8 cellular contexts compared by ENCODE assay signal in genomic region chrX:150574824-150575409, GRCh38. TPM values are rescaled to one million over a fixed set of nuclear protein-coding genes. Genes with fewer than 3 reads are reported as not detected.
DNase-seq lines count a peak whose midpoint lies in the region; ATAC-seq, FAIRE-seq and TF ChIP-seq lines count a peak whose summit lies in the region.

No MANE protein-coding gene starts in this region.

- H3K36me3 ChIP-seq in BLaER1 treated with 17β-estradiol and CSF1 and Interleukin-3, amounts not matched to agents 10 nM and 100 nM = 0 out of 22 replicates have a peak, but pooled peaks cover 0 to 6% (median 0%) of the 10 kb centered on the region in 11 experiments
- H3K36me3 ChIP-seq in astrocyte (ENCODE audit: insufficient read depth, low read length) = no peaks in the 10 kb centered on the region

- H2AFZ ChIP-seq in astrocyte (ENCODE audit: low read depth, low read length) = no peak overlapping the region

- TF ChIP-seq CTCF in astrocyte (IDR thresholded peaks at IDR 0.05; ENCODE audit: insufficient read depth, low read depth, low read length) (no peak), glutamatergic neuron (IDR thresholded peaks at IDR 0.05; ENCODE audit: partially characterized antibody, unreplicated experiment) (no peak)

- H3K4me2 ChIP-seq in BLaER1 treated with 17β-estradiol and CSF1 and Interleukin-3, amounts not matched to agents 10 nM and 100 nM = peak overlapping the region in 10 of 11 experiments; percentile 1 to 71 (median 37); a peak in 15 of 22 replicates
- H3K4me2 ChIP-seq in astrocyte (ENCODE audit: low read length) = no peak overlapping the region

- peak; percentile 94 for FAIRE-seq in GM19239 (lab: Jason Lieb, UNC)
- FAIRE-seq in astrocyte (lab: Jason Lieb, UNC) = peak; percentile 64

- H3K9me3 Mint-ChIP-seq in astrocyte (ENCODE audit: unreplicated experiment) = no peaks in the 10 kb centered on the region
- no peaks in the 10 kb centered on the region for H3K9me3 Mint-ChIP-seq in glutamatergic neuron (ENCODE audit: unreplicated experiment)

- H3K9me3 ChIP-seq in BLaER1 treated with 17β-estradiol and CSF1 and Interleukin-3, amounts not matched to agents 10 nM and 100 nM (replicated peaks in 1 of 11) = peaks cover 0 to 13% (median 7%) of the 10 kb centered on the region in 11 experiments; a peak in 8 of 22 replicates
- no peaks in the 10 kb centered on the region for H3K9me3 ChIP-seq in astrocyte (ENCODE audit: insufficient read depth, low read depth, low read length)

- H3K4me1 Mint-ChIP-seq in astrocyte (ENCODE audit: low read depth, unreplicated experiment) (peaks cover 12% of the 10 kb centered on the region), glutamatergic neuron (ENCODE audit: low read depth, unreplicated experiment) (no peaks in the 10 kb centered on the region)

- DNase-seq in GM19239 (ENCODE audit: insufficient read length, low spot score) = no peak
- no peak for DNase-seq in astrocyte (ENCODE audit: low read depth)
- DNase-seq in glutamatergic neuron = no peak
- DNase-seq in A172 (ENCODE audit: low spot score) = no peak
- DNase-seq in NCI-H82 treated with DMSO at 0.1 percent for 48 hours (lab: John Stamatoyannopoulos, UW; ENCODE audit: unreplicated experiment) = no peak

- no peak overlapping the region for H3K27ac Mint-ChIP-seq in astrocyte (ENCODE audit: unreplicated experiment)
- no peak overlapping the region for H3K27ac Mint-ChIP-seq in glutamatergic neuron (ENCODE audit: unreplicated experiment)

- H4K20me1 ChIP-seq in BLaER1 treated with 17β-estradiol and CSF1 and Interleukin-3, amounts not matched to agents 10 nM and 100 nM = peaks cover 0 to 54% (median 16%) of the 10 kb centered on the region in 11 experiments; a peak in 11 of 22 replicates
- H4K20me1 ChIP-seq in astrocyte (ENCODE audit: insufficient read depth, low read length) = no peaks in the 10 kb centered on the region

- H3K4me3 Mint-ChIP-seq in astrocyte (ENCODE audit: unreplicated experiment) (no peak overlapping the region), glutamatergic neuron (ENCODE audit: unreplicated experiment) (no peak overlapping the region)

- 0 out of 22 replicates have a peak overlapping the region, but pooled peaks of 1 of the 11 experiments have one; percentile 12 for H3K27ac ChIP-seq in BLaER1 treated with 17β-estradiol and CSF1 and Interleukin-3, amounts not matched to agents 10 nM and 100 nM
- no peak overlapping the region for H3K27ac ChIP-seq in astrocyte (ENCODE audit: low read depth, low read length)

- no peaks in the 10 kb centered on the region for H3K27me3 ChIP-seq in BLaER1 treated with 17β-estradiol and CSF1 and Interleukin-3, amounts not matched to agents 10 nM and 100 nM
- H3K27me3 ChIP-seq in astrocyte (ENCODE audit: insufficient read depth, low read length) = no peaks in the 10 kb centered on the region

- H3K79me2 ChIP-seq in astrocyte (ENCODE audit: insufficient read depth, low read length) = peaks cover 19% of the 10 kb centered on the region

- H3K9ac ChIP-seq in BLaER1 treated with 17β-estradiol and CSF1 and Interleukin-3, amounts not matched to agents 10 nM and 100 nM = no peak overlapping the region
- no peak overlapping the region for H3K9ac ChIP-seq in astrocyte (ENCODE audit: low read length)

- 0 out of 20 replicates have a peak overlapping the region, but pooled peaks of 1 of the 10 experiments have one; percentile 2 for H3K4me3 ChIP-seq in BLaER1 treated with 17β-estradiol and CSF1 and Interleukin-3, amounts not matched to agents 10 nM and 100 nM
- H3K4me3 ChIP-seq in astrocyte (ENCODE audit: insufficient read depth, low read depth, low read length) = no peak overlapping the region

- ATAC-seq in HG03175 (IDR thresholded peaks at IDR 0.05; ENCODE audit: unreplicated experiment) (peak; percentile 47), GM18519 (IDR thresholded peaks at IDR 0.05; ENCODE audit: low FRiP score, unreplicated experiment) (no peak)

- H3K36me3 Mint-ChIP-seq in astrocyte (ENCODE audit: low read depth, unreplicated experiment) = no peaks in the 10 kb centered on the region
- no peaks in the 10 kb centered on the region for H3K36me3 Mint-ChIP-seq in glutamatergic neuron (ENCODE audit: unreplicated experiment)

- H3K4me1 ChIP-seq in BLaER1 treated with 17β-estradiol and CSF1 and Interleukin-3, amounts not matched to agents 10 nM and 100 nM = peaks cover 33 to 63% (median 39%) of the 10 kb centered on the region in 10 experiments
- H3K4me1 ChIP-seq in astrocyte (ENCODE audit: insufficient read depth, low read length) = peaks cover 3% of the 10 kb centered on the region

- H3K27me3 Mint-ChIP-seq in astrocyte (ENCODE audit: low read depth, unreplicated experiment) = no peaks in the 10 kb centered on the region
- H3K27me3 Mint-ChIP-seq in glutamatergic neuron (ENCODE audit: unreplicated experiment) = no peaks in the 10 kb centered on the region

RNA-seq across cellular contexts. Expression of gene MTM1, which starts 6.5 kb away (rescaled TPM):
- total RNA-seq in astrocyte (10.7 and 11.0 TPM in 2 replicates), glutamatergic neuron (ENCODE audit: unreplicated experiment) (7.4 TPM)
- 13.1 and 14.7 TPM in 2 replicates for total RNA-seq in A172 (2014; rRNA removed; shearing (Covaris generic))
